15 cellular contexts compared by ENCODE assay signal in genomic region chr5:142853682-142854081, GRCh38.
DNase-seq lines count a peak whose midpoint lies in the region; ATAC-seq and TF ChIP-seq lines count a peak whose summit lies in the region.
"Had no signal": no experiment of that assay in that cellular context is flagged by ENCODE, and none has a peak within 500 bp of the region (broad histone marks: within the 10 kb centered on the region; RNA-seq: fewer than 3 reads in every experiment).

No MANE protein-coding gene starts in this region.

- intact Hi-C loops in Calu3 (cut with micrococcal nuclease; ENCODE audit: unreplicated experiment) (no loop called here), Panc1 (cut with micrococcal nuclease; ENCODE audit: unreplicated experiment) (no loop called here), aorta (cut with DNase I) (no loop called here)

- BruUV-seq in Calu3 (replicated peaks; lab: Mats Ljungman, UMichigan) = no TSS peak
- no TSS peak for BruUV-seq in Panc1 (replicated peaks; lab: Mats Ljungman, UMichigan)

- peak overlapping the region; percentile 15 for H3K27ac Mint-ChIP-seq in Calu3 (ENCODE audit: unreplicated experiment)
- H3K27ac Mint-ChIP-seq: B cell; CD4-positive, alpha-beta T cell; GM23338; IgD-negative memory B cell had no signal

- H3K4me3 ChIP-seq in Panc1 (ENCODE audit: low read depth in 2 of 2, low read length in 2 of 2) (no peak overlapping the region), aorta (ENCODE audit: low read length in 2 of 2) (no peak overlapping the region)
- H3K4me3 ChIP-seq: GM23338 had no signal

- ATAC-seq in Panc1 (no peak), aorta (ENCODE audit: low FRiP score) (no peak), GM21529 (IDR thresholded peaks at IDR 0.05; ENCODE audit: unreplicated experiment) (no peak)
- ATAC-seq: GM23338 had no signal

- CTCF ChIA-PET in Calu3 (lab: Charles Lee) (interaction anchor here (0.6 to 1.6 kb wide), 7 partner anchors 9 to 140 kb away, joined by 3 to 4 read pairs (median 4); no protein-coding TSS in a partner anchor), Panc1 (lab: Charles Lee) (no interaction called here)

- no peaks in the 10 kb centered on the region for H3K36me3 ChIP-seq in Panc1 (ENCODE audit: control insufficient read depth, insufficient read depth, low read length)
- H3K36me3 ChIP-seq in aorta (ENCODE audit: control insufficient read depth in 1 of 2, insufficient read depth in 2 of 2, low read length in 1 of 2) = no peaks in the 10 kb centered on the region

- no peaks in the 10 kb centered on the region for H3K27me3 ChIP-seq in Panc1 (ENCODE audit: control insufficient read depth, insufficient read depth, low read length)
- H3K27me3 ChIP-seq in aorta (ENCODE audit: control insufficient read depth in 1 of 2, insufficient read depth in 2 of 2, low read length in 1 of 2) = no peaks in the 10 kb centered on the region

- H3K27ac ChIP-seq in Panc1 (ENCODE audit: low read length) = peak overlapping the region; percentile 26; the same call in 1 of the 2 replicates
- H3K27ac ChIP-seq in aorta (ENCODE audit: low read depth in 1 of 2, low read length in 2 of 2) = no peak overlapping the region

- H3K36me3 Mint-ChIP-seq in Calu3 (ENCODE audit: insufficient read depth, unreplicated experiment) = peaks cover 12% of the 10 kb centered on the region
- H3K36me3 Mint-ChIP-seq: IgD-negative memory B cell had no signal

- no peaks in the 10 kb centered on the region for H3K9me3 Mint-ChIP-seq in Calu3 (ENCODE audit: low read depth, unreplicated experiment)
- H3K9me3 Mint-ChIP-seq: CD4-positive, alpha-beta T cell; GM23338; IgD-negative memory B cell had no signal

- peaks cover 68% of the 10 kb centered on the region for H3K4me1 ChIP-seq in Panc1 (ENCODE audit: control insufficient read depth, insufficient read depth, low read length)
- H3K4me1 ChIP-seq in aorta (ENCODE audit: control insufficient read depth in 1 of 2, insufficient read depth in 2 of 2, low read length in 2 of 2) = peaks cover 0 to 2% of the 10 kb centered on the region in 2 donors

- no peak for TF ChIP-seq POLR2A in erythroblast (IDR thresholded peaks at IDR 0.05; ENCODE audit: low read length)

- no peaks in the 10 kb centered on the region for H3K9me3 ChIP-seq in Panc1 (ENCODE audit: control insufficient read depth, insufficient read depth, low read depth, low read length)
- H3K9me3 ChIP-seq in aorta (ENCODE audit: control insufficient read depth, low read length) = no peaks in the 10 kb centered on the region

- WGBS in aorta, 2 donors = 70 to 71% methylated on average over 4 of the region's 4 CpGs

- TF ChIP-seq CTCF in Calu3 (IDR thresholded peaks at IDR 0.05; ENCODE audit: unreplicated experiment) (no peak), Panc1 (IDR thresholded peaks at IDR 0.05) (no peak)

- no peak overlapping the region for H3K4me3 Mint-ChIP-seq in Calu3 (ENCODE audit: low read depth, unreplicated experiment)
- H3K4me3 Mint-ChIP-seq: B cell; CD4-positive, alpha-beta T cell; GM23338; IgD-negative memory B cell had no signal

- H3K4me1 Mint-ChIP-seq in Calu3 (ENCODE audit: low read depth, unreplicated experiment) = peaks cover 86% of the 10 kb centered on the region
- H3K4me1 Mint-ChIP-seq: B cell had no signal

- in situ Hi-C loops in Panc1 (cut with HindIII; ENCODE audit: low pct_unique_long_range_greater_than_20kb, low sequenced_read_pairs) = no loop called here

- DNase-seq in Calu3 = no peak
- DNase-seq in Panc1 (ENCODE audit: low read depth, low spot score) = no peak
- DNase-seq in kidney tubule cell (ENCODE audit: low spot score) = peak; percentile 77
- DNase-seq in renal cortical epithelial cell (ENCODE audit: low read depth) = peak; percentile 87
- no peak for DNase-seq in aorta
- DNase-seq in erythroblast (lab: John Stamatoyannopoulos, UW) = no peak
- DNase-seq: C1 segment of cervical spinal cord; CD4-positive, alpha-beta T cell; DND-41; GF-D8; H7 had no signal

- POLR2A ChIA-PET in Panc1 (lab: Charles Lee) = no interaction called here

- H3K27me3 Mint-ChIP-seq in Calu3 (ENCODE audit: unreplicated experiment) = no peaks in the 10 kb centered on the region
- H3K27me3 Mint-ChIP-seq: B cell; CD4-positive, alpha-beta T cell; IgD-negative memory B cell had no signal

Comparison
In these comparisons a context has a peak if more than half of its experiments do, and no peak if none do; other contexts are left out.
1. DNase-seq: peak in kidney tubule cell (single experiment) and renal cortical epithelial cell (single experiment); none in Calu3 (single experiment), Panc1 (single experiment), aorta (0 of 2) and erythroblast (0 of 2).